Comparison of ENCODE assay signal across 8 cellular contexts in the genomic region with DNA sequence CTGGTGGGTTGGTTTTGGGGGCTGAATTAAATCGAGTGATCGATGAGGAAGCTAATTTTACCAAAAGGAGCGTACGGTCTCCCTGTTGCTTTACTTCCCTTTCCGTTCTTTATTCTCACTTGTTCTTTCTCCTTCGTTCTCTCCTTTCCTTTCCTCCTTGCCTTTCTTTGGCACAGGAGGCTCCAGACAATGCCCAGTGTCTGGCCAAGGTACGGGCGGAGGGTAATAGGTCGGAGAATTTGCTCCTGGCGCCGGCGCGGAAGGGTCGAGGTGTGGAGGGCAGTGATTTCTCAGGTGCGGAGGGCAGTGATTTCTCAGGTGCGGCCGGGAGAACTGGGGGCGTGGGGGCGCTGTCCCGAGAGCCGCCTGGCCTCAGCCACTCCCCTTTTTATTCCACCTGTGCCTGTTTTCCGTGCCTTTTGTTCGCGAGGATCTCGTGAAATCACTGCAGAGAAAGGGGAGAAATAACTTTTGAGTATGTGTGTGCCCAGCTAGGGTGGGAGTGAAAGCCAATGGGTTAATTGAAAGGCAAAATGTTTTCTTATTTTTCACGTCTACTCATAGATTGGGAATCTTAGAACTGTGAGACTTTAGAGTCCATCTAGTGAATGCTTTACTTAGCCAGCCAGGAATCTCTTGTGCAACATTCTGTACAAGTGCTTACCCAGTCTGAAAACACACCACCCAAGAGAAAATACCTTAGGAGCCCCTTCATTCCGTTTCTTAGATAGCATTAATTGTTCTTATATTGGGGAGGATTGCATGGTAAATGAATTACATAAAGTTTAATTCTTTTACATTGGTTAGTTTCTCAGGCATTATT. TPM values are rescaled to one million over a fixed set of nuclear protein-coding genes. Genes with fewer than 3 reads are reported as not detected.
DNase-seq lines count a peak whose midpoint lies in the region; ATAC-seq and TF ChIP-seq lines count a peak whose summit lies in the region.

No MANE protein-coding gene starts in this region.

- H3K4me3 ChIP-seq in Loucy (ENCODE audit: low read length, poor library complexity, severe bottlenecking) (peak overlapping the region; percentile 98), right cardiac atrium (ENCODE audit: low read length) (peak overlapping the region; percentile 98)

- H3K27ac ChIP-seq in right cardiac atrium (ENCODE audit: low read length), result peak overlapping the region; percentile 22

- peaks cover 45% of the 10 kb centered on the region for H3K79me2 ChIP-seq in Loucy (ENCODE audit: insufficient read depth, low read length)

- H3K27me3 ChIP-seq in Loucy (ENCODE audit: insufficient read depth, low read length, poor library complexity, severe bottlenecking) (peaks cover 6% of the 10 kb centered on the region), right cardiac atrium (ENCODE audit: control insufficient read depth, insufficient read depth) (no peaks in the 10 kb centered on the region)

- H3K4me2 ChIP-seq in Loucy (ENCODE audit: low read depth, low read length, poor library complexity, severe bottlenecking), result peak overlapping the region; percentile 99

- ATAC-seq in activated T-helper 17 cell treated with anti-CD3 and anti-CD28 coated beads, Interleukin-2, amount 50 U/mL, for 72 hours (replicated peaks), result peak; percentile 25
- ATAC-seq in right cardiac atrium (peak in 1 of 2 donors; percentile 19), HG02588 (IDR thresholded peaks at IDR 0.05; ENCODE audit: unreplicated experiment) (no peak)

- no peaks in the 10 kb centered on the region for H3K36me3 ChIP-seq in Loucy (ENCODE audit: insufficient read depth, low read length)

- peak overlapping the region; percentile 87 for H3K4me3 Mint-ChIP-seq in activated T-helper 17 cell treated with anti-CD3 and anti-CD28 coated beads, Interleukin-2, amount 50 U/mL, for 72 hours

- H3F3A ChIP-seq in Loucy (ENCODE audit: low read depth), result 0 out of 2 replicates have a peak, but pooled peaks cover 5% of the 10 kb centered on the region

- 2% methylated on average over 27 of the region's 27 CpGs for WGBS in right cardiac atrium

- intact Hi-C loops in right cardiac atrium (cut with DNase I), result loop anchor here in 3 of 4 donors (5.0 to 10.0 kb wide), 3 partner anchors 176 to 398 kb away; no protein-coding TSS in a partner anchor

- H3K9me2 ChIP-seq in Loucy (replicated peaks; ENCODE audit: low read depth, low read length), result no peaks in the 10 kb centered on the region

- peak overlapping the region; percentile 59 for H3K27ac Mint-ChIP-seq in activated T-helper 17 cell treated with anti-CD3 and anti-CD28 coated beads, Interleukin-2, amount 50 U/mL, for 72 hours

- TF ChIP-seq CTCF in Loucy (conservative IDR thresholded peaks at IDR 0.05; ENCODE audit: low read length), result no peak

- H3K4me1 ChIP-seq in Loucy (ENCODE audit: insufficient read depth, low read length, poor library complexity, severe bottlenecking), result peaks cover 31% of the 10 kb centered on the region
- peaks cover 2% of the 10 kb centered on the region for H3K4me1 ChIP-seq in right cardiac atrium (ENCODE audit: control insufficient read depth, insufficient read depth, low read length)

- H4K20me1 ChIP-seq in Loucy (ENCODE audit: insufficient read depth, low read length, poor library complexity, severe bottlenecking), result peaks cover 23% of the 10 kb centered on the region

- H3K27me3 Mint-ChIP-seq in activated T-helper 17 cell treated with anti-CD3 and anti-CD28 coated beads, Interleukin-2, amount 50 U/mL, for 72 hours, result peaks cover 24% of the 10 kb centered on the region

- H3K4me1 Mint-ChIP-seq in activated T-helper 17 cell treated with anti-CD3 and anti-CD28 coated beads, Interleukin-2, amount 50 U/mL, for 72 hours, result peaks cover 9% of the 10 kb centered on the region

- peak overlapping the region; percentile 100 for H2AFZ ChIP-seq in Loucy (ENCODE audit: low read length)

- no peaks in the 10 kb centered on the region for H3K9me3 Mint-ChIP-seq in activated T-helper 17 cell treated with anti-CD3 and anti-CD28 coated beads, Interleukin-2, amount 50 U/mL, for 72 hours

- peak overlapping the region; percentile 84 for H3K9ac ChIP-seq in Loucy (ENCODE audit: low read depth, low read length, poor library complexity, severe bottlenecking)

- DNase-seq in DMS 273 (lab: John Stamatoyannopoulos, UW; ENCODE audit: unreplicated experiment) (peak; percentile 52), DMS 273 treated with DMSO at 0.1 percent for 48 hours (lab: John Stamatoyannopoulos, UW) (no peak), right cardiac atrium (peak in 1 of 3 donors; percentile 59), retina (peak; percentile 83), foreskin melanocyte (no peak)

- no peaks in the 10 kb centered on the region for H3K36me3 Mint-ChIP-seq in activated T-helper 17 cell treated with anti-CD3 and anti-CD28 coated beads, Interleukin-2, amount 50 U/mL, for 72 hours (ENCODE audit: low read depth)

- no peaks in the 10 kb centered on the region for H3K9me3 ChIP-seq in Loucy (ENCODE audit: insufficient read depth, low read depth, low read length)
- no peaks in the 10 kb centered on the region for H3K9me3 ChIP-seq in right cardiac atrium (ENCODE audit: control insufficient read depth, low read length)

RNA-seq across cellular contexts. Expression of a gene that starts 1.3 kb away (rescaled TPM):
- 1 to 10 TPM; 1.8 to 2.2 TPM for total RNA-seq in activated T-helper 17 cell treated with anti-CD3 and anti-CD28 coated beads, Interleukin-2, amount 50 U/mL, for 72 hours
- total RNA-seq in right cardiac atrium, result 10 to 100 TPM; 15.8 to 21.8 (median 20.0) TPM
- 13.1 TPM for polyA plus RNA-seq in right cardiac atrium

Comparison
In these comparisons a context has a peak if more than half of its experiments do, and no peak if none do; other contexts are left out.
1. DNase-seq: peak in DMS 273 (single experiment) and retina (single experiment); none in DMS 273 treated with DMSO at 0.1 percent for 48 hours (single experiment) and foreskin melanocyte (single experiment).
2. RNA of a gene that starts 1.3 kb away (total RNA-seq): 15.8 to 21.8 TPM in right cardiac atrium; 1.8 to 2.2 TPM in activated T-helper 17 cell treated with anti-CD3 and anti-CD28 coated beads, Interleukin-2, amount 50 U/mL, for 72 hours; every median in the first group is over 4 times any median in the second.